1 cellular context compared by ENCODE assay signal in the genomic region with DNA sequence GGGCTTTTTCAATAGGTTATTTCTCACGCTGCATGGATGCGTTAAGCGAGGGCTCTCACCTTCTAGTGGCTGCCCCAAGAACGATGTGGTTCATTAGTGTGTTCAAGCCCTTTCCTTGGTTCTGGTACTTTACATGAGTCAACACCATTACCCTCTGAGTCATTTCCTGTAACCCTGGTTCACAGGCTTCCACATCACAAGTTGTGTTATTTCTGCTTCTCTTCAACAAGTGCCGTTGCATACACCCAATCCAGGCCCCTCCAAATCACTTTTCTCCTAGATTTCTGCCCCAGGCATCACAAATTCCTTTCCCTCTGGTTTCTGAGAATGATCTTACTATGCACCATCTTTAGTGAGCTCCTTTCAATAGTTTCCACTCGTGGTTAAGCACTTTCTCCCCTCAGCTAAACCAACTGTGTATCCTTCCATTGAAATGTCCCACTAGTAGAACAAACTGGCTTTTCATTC.
TF ChIP-seq lines count a peak whose summit lies in the region.

No MANE protein-coding gene starts in this region.

TF ChIP-seq in HepG2, 621 proteins besides CTCF, POLR2A, EP300 and RAD21 (continued from another document):
- TF ChIP-seq, protein P1, sequence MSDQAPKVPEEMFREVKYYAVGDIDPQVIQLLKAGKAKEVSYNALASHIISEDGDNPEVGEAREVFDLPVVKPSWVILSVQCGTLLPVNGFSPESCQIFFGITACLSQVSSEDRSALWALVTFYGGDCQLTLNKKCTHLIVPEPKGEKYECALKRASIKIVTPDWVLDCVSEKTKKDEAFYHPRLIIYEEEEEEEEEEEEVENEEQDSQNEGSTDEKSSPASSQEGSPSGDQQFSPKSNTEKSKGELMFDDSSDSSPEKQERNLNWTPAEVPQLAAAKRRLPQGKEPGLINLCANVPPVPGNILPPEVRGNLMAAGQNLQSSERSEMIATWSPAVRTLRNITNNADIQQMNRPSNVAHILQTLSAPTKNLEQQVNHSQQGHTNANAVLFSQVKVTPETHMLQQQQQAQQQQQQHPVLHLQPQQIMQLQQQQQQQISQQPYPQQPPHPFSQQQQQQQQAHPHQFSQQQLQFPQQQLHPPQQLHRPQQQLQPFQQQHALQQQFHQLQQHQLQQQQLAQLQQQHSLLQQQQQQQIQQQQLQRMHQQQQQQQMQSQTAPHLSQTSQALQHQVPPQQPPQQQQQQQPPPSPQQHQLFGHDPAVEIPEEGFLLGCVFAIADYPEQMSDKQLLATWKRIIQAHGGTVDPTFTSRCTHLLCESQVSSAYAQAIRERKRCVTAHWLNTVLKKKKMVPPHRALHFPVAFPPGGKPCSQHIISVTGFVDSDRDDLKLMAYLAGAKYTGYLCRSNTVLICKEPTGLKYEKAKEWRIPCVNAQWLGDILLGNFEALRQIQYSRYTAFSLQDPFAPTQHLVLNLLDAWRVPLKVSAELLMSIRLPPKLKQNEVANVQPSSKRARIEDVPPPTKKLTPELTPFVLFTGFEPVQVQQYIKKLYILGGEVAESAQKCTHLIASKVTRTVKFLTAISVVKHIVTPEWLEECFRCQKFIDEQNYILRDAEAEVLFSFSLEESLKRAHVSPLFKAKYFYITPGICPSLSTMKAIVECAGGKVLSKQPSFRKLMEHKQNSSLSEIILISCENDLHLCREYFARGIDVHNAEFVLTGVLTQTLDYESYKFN (CRISPR knock-in tag; conservative IDR thresholded peaks at IDR 0.05), result peak; percentile 50; the same call in 1 of the 2 replicates
- no peak for TF ChIP-seq ZNF563 (CRISPR knock-in tag; IDR thresholded peaks at IDR 0.05)
- no peak for TF ChIP-seq TCF7L2 (IDR thresholded peaks at IDR 0.05; ENCODE audit: low read depth, low read length)
- TF ChIP-seq, protein P2, sequence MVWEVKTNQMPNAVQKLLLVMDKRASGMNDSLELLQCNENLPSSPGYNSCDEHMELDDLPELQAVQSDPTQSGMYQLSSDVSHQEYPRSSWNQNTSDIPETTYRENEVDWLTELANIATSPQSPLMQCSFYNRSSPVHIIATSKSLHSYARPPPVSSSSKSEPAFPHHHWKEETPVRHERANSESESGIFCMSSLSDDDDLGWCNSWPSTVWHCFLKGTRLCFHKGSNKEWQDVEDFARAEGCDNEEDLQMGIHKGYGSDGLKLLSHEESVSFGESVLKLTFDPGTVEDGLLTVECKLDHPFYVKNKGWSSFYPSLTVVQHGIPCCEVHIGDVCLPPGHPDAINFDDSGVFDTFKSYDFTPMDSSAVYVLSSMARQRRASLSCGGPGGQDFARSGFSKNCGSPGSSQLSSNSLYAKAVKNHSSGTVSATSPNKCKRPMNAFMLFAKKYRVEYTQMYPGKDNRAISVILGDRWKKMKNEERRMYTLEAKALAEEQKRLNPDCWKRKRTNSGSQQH (CRISPR knock-in tag; IDR thresholded peaks at IDR 0.05; ENCODE audit: low read depth), result no peak
- no peak for TF ChIP-seq FOXA1 (IDR thresholded peaks at IDR 0.05)
- TF ChIP-seq FOXA1 (CRISPR knock-in tag; IDR thresholded peaks at IDR 0.05), result 0 out of 2 replicates have a peak, but pooled peaks have one; percentile 26
- no peak for TF ChIP-seq ZNF660 (CRISPR knock-in tag; IDR thresholded peaks at IDR 0.05; ENCODE audit: borderline replicate concordance, low read depth)
- TF ChIP-seq, protein P3, sequence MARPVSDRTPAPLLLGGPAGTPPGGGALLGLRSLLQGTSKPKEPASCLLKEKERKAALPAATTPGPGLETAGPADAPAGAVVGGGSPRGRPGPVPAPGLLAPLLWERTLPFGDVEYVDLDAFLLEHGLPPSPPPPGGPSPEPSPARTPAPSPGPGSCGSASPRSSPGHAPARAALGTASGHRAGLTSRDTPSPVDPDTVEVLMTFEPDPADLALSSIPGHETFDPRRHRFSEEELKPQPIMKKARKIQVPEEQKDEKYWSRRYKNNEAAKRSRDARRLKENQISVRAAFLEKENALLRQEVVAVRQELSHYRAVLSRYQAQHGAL (CRISPR knock-in tag; IDR thresholded peaks at IDR 0.05; ENCODE audit: not compliant biosample characterization), result no peak
- TF ChIP-seq ZNF12 (CRISPR knock-in tag; IDR thresholded peaks at IDR 0.05), result no peak
- no peak for TF ChIP-seq PHF8 (CRISPR knock-in tag; IDR thresholded peaks at IDR 0.05)
- no peak for TF ChIP-seq MED13 (CRISPR knock-in tag; IDR thresholded peaks at IDR 0.05)
- no peak for TF ChIP-seq HNRNPK (IDR thresholded peaks at IDR 0.05; ENCODE audit: low read depth, low read length, poor library complexity, severe bottlenecking)
- TF ChIP-seq LCORL (IDR thresholded peaks at IDR 0.05), result no peak
- TF ChIP-seq LCORL (CRISPR knock-in tag; IDR thresholded peaks at IDR 0.05), result no peak
- TF ChIP-seq, protein P4, sequence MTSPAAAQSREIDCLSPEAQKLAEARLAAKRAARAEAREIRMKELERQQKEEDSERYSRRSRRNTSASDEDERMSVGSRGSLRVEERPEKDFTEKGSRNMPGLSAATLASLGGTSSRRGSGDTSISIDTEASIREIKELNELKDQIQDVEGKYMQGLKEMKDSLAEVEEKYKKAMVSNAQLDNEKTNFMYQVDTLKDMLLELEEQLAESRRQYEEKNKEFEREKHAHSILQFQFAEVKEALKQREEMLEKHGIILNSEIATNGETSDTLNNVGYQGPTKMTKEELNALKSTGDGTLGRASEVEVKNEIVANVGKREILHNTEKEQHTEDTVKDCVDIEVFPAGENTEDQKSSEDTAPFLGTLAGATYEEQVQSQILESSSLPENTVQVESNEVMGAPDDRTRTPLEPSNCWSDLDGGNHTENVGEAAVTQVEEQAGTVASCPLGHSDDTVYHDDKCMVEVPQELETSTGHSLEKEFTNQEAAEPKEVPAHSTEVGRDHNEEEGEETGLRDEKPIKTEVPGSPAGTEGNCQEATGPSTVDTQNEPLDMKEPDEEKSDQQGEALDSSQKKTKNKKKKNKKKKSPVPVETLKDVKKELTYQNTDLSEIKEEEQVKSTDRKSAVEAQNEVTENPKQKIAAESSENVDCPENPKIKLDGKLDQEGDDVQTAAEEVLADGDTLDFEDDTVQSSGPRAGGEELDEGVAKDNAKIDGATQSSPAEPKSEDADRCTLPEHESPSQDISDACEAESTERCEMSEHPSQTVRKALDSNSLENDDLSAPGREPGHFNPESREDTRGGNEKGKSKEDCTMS (CRISPR knock-in tag; conservative IDR thresholded peaks at IDR 0.05), result no peak
